In the genomic region with DNA sequence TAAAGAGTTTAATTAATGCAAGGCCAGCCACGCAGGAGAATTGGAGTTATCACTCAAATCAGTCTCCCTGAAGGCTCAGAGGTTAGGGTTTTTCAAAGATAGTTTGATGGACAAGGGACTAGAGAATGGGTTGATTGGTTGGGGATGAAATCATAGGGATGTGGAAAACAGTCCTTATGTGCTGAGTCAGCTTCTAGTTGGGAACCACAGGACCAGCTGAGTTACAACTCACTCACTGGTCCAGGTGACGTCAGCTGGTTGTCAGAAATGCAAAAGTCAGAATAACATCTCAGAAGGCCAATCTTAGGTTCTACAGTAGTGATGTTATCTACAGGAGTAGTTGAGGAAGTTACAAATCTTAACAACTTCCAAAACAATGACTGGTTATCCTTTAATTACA, we compare ENCODE assay signal across 21 cellular contexts. TPM values are rescaled to one million over a fixed set of nuclear protein-coding genes. Genes with fewer than 3 reads are reported as not detected.
DNase-seq lines count a peak whose midpoint lies in the region; ATAC-seq, FAIRE-seq and TF ChIP-seq lines count a peak whose summit lies in the region.
"Had no signal": no experiment of that assay in that cellular context is flagged by ENCODE, and none has a peak within 500 bp of the region (broad histone marks: within the 10 kb centered on the region; RNA-seq: fewer than 3 reads in every experiment).

No MANE protein-coding gene starts in this region.

- BruUV-seq in IMR-90 (replicated peaks; lab: Mats Ljungman, UMichigan) (no TSS peak), K562 (replicated peaks; lab: Mats Ljungman, UMichigan) (no TSS peak)

- POLR2A ChIA-PET in IMR-90 (lab: Charles Lee; ENCODE audit: unreplicated experiment): no interaction called here
- POLR2A ChIA-PET in K562 (lab: Yijun Ruan, JAX): no interaction called here

- dilution Hi-C loops in IMR-90 (cut with HindIII; ENCODE audit: low sequenced_read_pairs, unreplicated experiment): no loop called here

- no peak for TF ChIP-seq RAD21 in IMR-90 (IDR thresholded peaks at IDR 0.05; ENCODE audit: low read length)
- no peak for TF ChIP-seq RAD21 in K562 (CRISPR knock-in tag; conservative IDR thresholded peaks at IDR 0.05 in 1 of 2, IDR thresholded peaks at IDR 0.05 in 1 of 2)

- H3K36me3 ChIP-seq in IMR-90 (ENCODE audit: control insufficient read depth, insufficient read depth, low read length): peaks cover 10% of the 10 kb centered on the region
- H3K36me3 ChIP-seq in K562 (ENCODE audit: control insufficient read depth, insufficient read depth, low read length): peaks cover 30% of the 10 kb centered on the region; the same call in 2 of the 3 replicates
- H3K36me3 ChIP-seq in adrenal gland (replicated peaks in 1 of 2): peaks cover 0 to 18% of the 10 kb centered on the region in 2 donors
- peaks cover 30% of the 10 kb centered on the region for H3K36me3 ChIP-seq in right atrium auricular region

- H3K27ac ChIP-seq in IMR-90 (ENCODE audit: insufficient read depth, low read length) (no peak overlapping the region), K562 (ENCODE audit: extremely low read depth, low read depth, low read length) (no peak overlapping the region), adrenal gland (no peak overlapping the region), right atrium auricular region (no peak overlapping the region)

- peak; percentile 15 for FAIRE-seq in K562 (lab: Jason Lieb, UNC)
- FAIRE-seq: A204.1, D721Med, GM12878 had no signal

- H3K4me1 ChIP-seq in IMR-90 (ENCODE audit: control insufficient read depth, insufficient read depth, low read length) (no peaks in the 10 kb centered on the region; the same call in 1 of the 2 replicates), K562 (replicated peaks in 1 of 2; ENCODE audit: control insufficient read depth in 2 of 2, insufficient read depth in 2 of 2, low read length in 2 of 2) (no peaks in the 10 kb centered on the region), adrenal gland (replicated peaks in 1 of 2) (peaks cover 0 to 6% of the 10 kb centered on the region in 2 donors), right atrium auricular region (no peaks in the 10 kb centered on the region)

- H2BK15ac ChIP-seq in IMR-90 (ENCODE audit: low read depth, low read length): no peak overlapping the region

- CTCF ChIA-PET in IMR-90 (lab: Yijun Ruan, JAX): no interaction called here
- CTCF ChIA-PET in K562 (lab: Yijun Ruan, JAX; ENCODE audit: low intra/inter-chr PET ratio): no interaction called here

- intact Hi-C loops in IMR-90 (cut with micrococcal nuclease) (no loop called here), K562 (cut with micrococcal nuclease) (no loop called here), adrenal gland (cut with DNase I) (no loop called here)

- H2BK20ac ChIP-seq in IMR-90 (ENCODE audit: low read depth, low read length): no peak overlapping the region

- no peak overlapping the region for H4K8ac ChIP-seq in IMR-90 (ENCODE audit: low read depth in 2 of 2, low read length in 2 of 2)

- H3K27me3 ChIP-seq in IMR-90 (ENCODE audit: control insufficient read depth, insufficient read depth, low read length) (no peaks in the 10 kb centered on the region), K562 (ENCODE audit: control insufficient read depth in 2 of 2, insufficient read depth in 2 of 2, low read length in 2 of 2) (no peaks in the 10 kb centered on the region), adrenal gland (no peaks in the 10 kb centered on the region), right atrium auricular region (no peaks in the 10 kb centered on the region)

- H3K56ac ChIP-seq in IMR-90 (ENCODE audit: extremely low read depth, insufficient read depth, low read length): no peak overlapping the region

- H3K4me2 ChIP-seq in IMR-90 (ENCODE audit: low read depth, low read length) (no peak overlapping the region), K562 (ENCODE audit: insufficient read depth, low read length) (no peak overlapping the region)

- H4K20me1 ChIP-seq in IMR-90 (ENCODE audit: insufficient read depth, low read length) (no peaks in the 10 kb centered on the region), K562 (replicated peaks; ENCODE audit: control insufficient read depth, insufficient read depth, low read length) (no peaks in the 10 kb centered on the region)

- no peak overlapping the region for H2AK5ac ChIP-seq in IMR-90 (ENCODE audit: low read depth, low read length)

- no peak overlapping the region for H3K4ac ChIP-seq in IMR-90 (ENCODE audit: low read depth, low read length)

- no peaks in the 10 kb centered on the region; a peak in 1 of 4 replicates for H3K79me1 ChIP-seq in IMR-90 (ENCODE audit: low read depth in 1 of 2, low read length in 2 of 2)

- H2BK120ac ChIP-seq in IMR-90 (ENCODE audit: low read depth, low read length): no peak overlapping the region

- H3K9me1 ChIP-seq in IMR-90 (ENCODE audit: insufficient read depth, low read length): 0 out of 2 replicates have a peak, but pooled peaks cover 4% of the 10 kb centered on the region
- no peaks in the 10 kb centered on the region for H3K9me1 ChIP-seq in K562 (ENCODE audit: control insufficient read depth, insufficient read depth, low read length)

- H3K9ac ChIP-seq in IMR-90 (ENCODE audit: low read depth, low read length) (no peak overlapping the region), K562 (ENCODE audit: insufficient read depth in 1 of 2, low read depth in 2 of 2, low read length in 2 of 2) (no peak overlapping the region)

- H4K91ac ChIP-seq in IMR-90 (ENCODE audit: insufficient read depth, low read depth, low read length): no peak overlapping the region

- no peaks in the 10 kb centered on the region for H3K79me2 ChIP-seq in K562 (ENCODE audit: control insufficient read depth, insufficient read depth, low read length)

- H3K14ac ChIP-seq in IMR-90 (replicated peaks; ENCODE audit: low read depth, low read length): no peak overlapping the region

- H2AK9ac ChIP-seq in IMR-90 (replicated peaks; ENCODE audit: low read depth, low read length, poor library complexity): no peak overlapping the region

- H3K9me3 ChIP-seq in IMR-90 (ENCODE audit: control insufficient read depth, insufficient read depth, low read length) (no peaks in the 10 kb centered on the region), K562 (replicated peaks; ENCODE audit: control insufficient read depth, insufficient read depth, low read depth, low read length) (no peaks in the 10 kb centered on the region), adrenal gland (replicated peaks in 1 of 3) (no peaks in the 10 kb centered on the region), right atrium auricular region (no peaks in the 10 kb centered on the region)
- H3K9me3 ChIP-seq: HAP-1 had no signal

- H3K18ac ChIP-seq in IMR-90 (ENCODE audit: low read depth, low read length): no peak overlapping the region

- H2AFZ ChIP-seq in IMR-90 (replicated peaks; ENCODE audit: low read length, poor library complexity) (no peak overlapping the region), K562 (ENCODE audit: low read depth, low read length) (no peak overlapping the region)

- TF ChIP-seq CTCF in IMR-90 (conservative IDR thresholded peaks at IDR 0.05; ENCODE audit: low read depth, low read length) (no peak), K562 (IDR thresholded peaks at IDR 0.05 in 2 of 3, conservative IDR thresholded peaks at IDR 0.05 in 1 of 3; ENCODE audit: insufficient read depth in 2 of 3, low read depth in 1 of 3, low read length in 3 of 3) (no peak), adrenal gland (IDR thresholded peaks at IDR 0.05) (no peak), right atrium auricular region (IDR thresholded peaks at IDR 0.05) (no peak)

- in situ Hi-C loops in IMR-90 (cut with MboI; ENCODE audit: low sequenced_read_pairs): no loop called here
- in situ Hi-C loops in K562 (cut with MboI): no loop called here

- ATAC-seq in IMR-90 (ENCODE audit: low read depth) (no peak), K562 (no peak)
- ATAC-seq: GM12878, Panc1, SK-N-SH treated with all-trans-retinoic acid at 6 μM for 48 hours had no signal

- no peak overlapping the region for H4K5ac ChIP-seq in IMR-90 (ENCODE audit: low read depth, low read length)

- TF ChIP-seq POLR2A in IMR-90 (IDR thresholded peaks at IDR 0.05; ENCODE audit: low read depth, low read length) (no peak), K562 (conservative IDR thresholded peaks at IDR 0.05) (no peak), adrenal gland (IDR thresholded peaks at IDR 0.05) (no peak)

- no peak overlapping the region for H2BK5ac ChIP-seq in IMR-90 (ENCODE audit: low read depth, low read length, poor library complexity, severe bottlenecking)

- 100% methylated on average over 1 of the region's 2 CpGs; no CpG with 5 or more reads in 1 of the 2 experiments for WGBS in IMR-90 (ENCODE audit: extremely low coverage in 2 of 2, insufficient read length in 1 of 2), 2 experiments
- 53% methylated on average over 2 of the region's 2 CpGs for WGBS in K562 (ENCODE audit: insufficient coverage, low coverage, missing lambda C conversion rate)
- 86 to 98% (median 92%) methylated on average over 2 of the region's 2 CpGs for WGBS in adrenal gland, 4 donors

- TF ChIP-seq EP300 in K562 (IDR thresholded peaks at IDR 0.05; ENCODE audit: low read length): no peak

- no peak overlapping the region for H3K23ac ChIP-seq in IMR-90 (ENCODE audit: low read depth, low read length)

- peak; percentile 10 for DNase-seq in Daoy (ENCODE audit: low read depth)
- DNase-seq in IMR-90: peak; percentile 7
- DNase-seq in K562 (ENCODE audit: extremely low read depth in 1 of 4, low spot score in 3 of 4): no peak
- peak; percentile 23 for DNase-seq in iris pigment epithelial cell (ENCODE audit: low read depth)
- no peak for DNase-seq in adrenal gland
- no peak for DNase-seq in NCI-H748 treated with DMSO at 0.1 percent for 48 hours (lab: John Stamatoyannopoulos, UW)
- no peak for DNase-seq in iPS-NIHi11 (ENCODE audit: low spot score)
- DNase-seq in right atrium auricular region (ENCODE audit: low spot score): no peak
- DNase-seq: KG1, NCI-H1092 treated with DMSO at 0.1 percent for 48 hours, NCI-H1436 treated with DMSO at 0.1 percent for 48 hours, NCI-H2029, NCI-H226, NCI-H524, NCI-H82 had no signal

- H3K4me3 ChIP-seq in IMR-90 (ENCODE audit: insufficient read depth, low read depth, low read length) (no peak overlapping the region), K562 (no peak overlapping the region), adrenal gland (no peak overlapping the region), right atrium auricular region (no peak overlapping the region)
- H3K4me3 ChIP-seq: GM12878, HAP-1 had no signal

RNA-seq across cellular contexts. Expression of gene CPD, which starts 47.6 kb away (rescaled TPM):
- 23.9 and 24.8 TPM in 2 replicates for total RNA-seq in Daoy (2014; rRNA removed; shearing (Covaris generic))
- total RNA-seq in IMR-90 (2012; rRNA removed): 78.0 and 94.5 TPM in 2 replicates
- 18.5 and 23.4 TPM in 2 replicates for polyA plus RNA-seq in IMR-90 (2012; rRNA removed)
- polyA plus RNA-seq in IMR-90 (2012; cell fraction: cytosol; rRNA removed): 5.6 and 7.8 TPM in 2 replicates
- 3.5 and 16.3 TPM in 2 replicates for polyA plus RNA-seq in IMR-90 (2012; cell fraction: nucleus; rRNA removed; ENCODE audit: low replicate concordance)
- 55.4 and 75.5 TPM in 2 replicates for total RNA-seq in K562 (2011; cell fraction: chromatin; rRNA removed; ENCODE audit: low replicate concordance)
- total RNA-seq in K562 (2011; cell fraction: nucleolus; rRNA removed): 32.4 and 50.1 TPM in 2 replicates
- total RNA-seq in K562 (2011; cell fraction: nucleoplasm; rRNA removed): 56.6 and 61.7 TPM in 2 replicates
- total RNA-seq in K562 (2014; rRNA removed): 16.2 and 22.4 TPM in 2 replicates
- total RNA-seq in K562 (2014; rRNA removed; fragmentation: Illumina TruSeq; extraction: Trizol): 21.9 and 26.1 TPM in 2 replicates
- total RNA-seq in K562 (2015; rRNA removed; fragmentation: Illumina TruSeq; extraction: Trizol): 20.8 and 21.7 TPM in 2 replicates
- 21.3 and 24.4 TPM in 2 replicates for total RNA-seq in K562 (2021)
- polyA plus RNA-seq in K562 (2011; rRNA removed): 11.2 and 20.4 TPM in 2 replicates
- polyA plus RNA-seq in K562 (2011; cell fraction: cytosol; rRNA removed): 3.8 and 5.1 TPM in 2 replicates
- polyA plus RNA-seq in K562 (2011; cell fraction: nucleus; rRNA removed): 8.6 and 9.4 TPM in 2 replicates
- 10.9 and 17.2 TPM in 2 replicates for polyA plus RNA-seq in K562 (2012)
- polyA plus RNA-seq in K562 (2014; fragmentation: Illumina TruSeq; extraction: Trizol): 16.4 and 16.7 TPM in 2 replicates
- 1 to 10 TPM; 4.5 to 4.9 TPM for polyA plus RNA-seq in K562 (2014; fragmentation: Nextera tagmentation; extraction: Ambion mirVana)
- polyA plus RNA-seq in K562 (2014; rRNA removed): 6.9 and 8.6 TPM in 2 replicates
- 55.2 and 66.7 TPM in 2 replicates for polyA minus RNA-seq in K562 (2011; rRNA and poly(A)+ RNA removed)
- 23.1 and 45.0 TPM in 2 replicates for polyA minus RNA-seq in K562 (2011; cell fraction: cytosol; rRNA and poly(A)+ RNA removed)
- polyA minus RNA-seq in K562 (2011; cell fraction: nucleus; rRNA and poly(A)+ RNA removed): 9.0 and 13.3 TPM in 2 replicates
- total RNA-seq in adrenal gland: 10 to 100 TPM; 30.9 to 52.8 (median 39.0) TPM
- polyA plus RNA-seq in adrenal gland: 10 to 100 TPM in 1 of 3 donors, 1 to 10 TPM in 2; 4.2 to 22.2 (median 5.1) TPM
- total RNA-seq in right atrium auricular region: 10 to 100 TPM; 41.3 to 44.1 TPM

RNA-seq across cellular contexts. Expression of gene GOSR1, which starts 50.9 kb away (rescaled TPM):
- 32.5 and 37.8 TPM in 2 replicates for total RNA-seq in Daoy (2014; rRNA removed; shearing (Covaris generic))
- total RNA-seq in IMR-90 (2012; rRNA removed) (47.5 and 64.7 TPM in 2 replicates), K562 (2014; rRNA removed) (17.6 and 20.7 TPM in 2 replicates), K562 (2014; rRNA removed; fragmentation: Illumina TruSeq; extraction: Trizol) (33.3 and 36.5 TPM in 2 replicates), K562 (2015; rRNA removed; fragmentation: Illumina TruSeq; extraction: Trizol) (31.6 and 31.9 TPM in 2 replicates), K562 (2021) (33.3 and 35.7 TPM in 2 replicates), adrenal gland (10 to 100 TPM; 29.6 to 96.0 (median 50.4) TPM), right atrium auricular region (10 to 100 TPM; 25.2 to 33.5 TPM)
- polyA plus RNA-seq in IMR-90 (2012; rRNA removed) (14.0 and 21.2 TPM in 2 replicates), K562 (2011; rRNA removed) (14.0 and 26.5 TPM in 2 replicates), K562 (2014; fragmentation: Illumina TruSeq; extraction: Trizol) (38.2 and 38.5 TPM in 2 replicates), K562 (2014; fragmentation: Nextera tagmentation; extraction: Ambion mirVana) (10 to 100 TPM; 56.7 to 95.5 TPM), K562 (2014; rRNA removed) (19.9 TPM in 2 replicates), adrenal gland (10 to 100 TPM; 15.4 to 71.1 (median 21.3) TPM)
- 6.0 and 11.5 TPM in 2 replicates for polyA plus RNA-seq in IMR-90 (2012; cell fraction: cytosol; rRNA removed)
- polyA plus RNA-seq in IMR-90 (2012; cell fraction: nucleus; rRNA removed; ENCODE audit: low replicate concordance): 10.9 and 39.3 TPM in 2 replicates
- total RNA-seq in K562 (2011; cell fraction: chromatin; rRNA removed; ENCODE audit: low replicate concordance): 54.3 and 118 TPM in 2 replicates
- 28.7 and 30.8 TPM in 2 replicates for total RNA-seq in K562 (2011; cell fraction: nucleolus; rRNA removed)
- 58.6 and 90.8 TPM in 2 replicates for total RNA-seq in K562 (2011; cell fraction: nucleoplasm; rRNA removed)
- polyA plus RNA-seq in K562 (2011; cell fraction: cytosol; rRNA removed): 7.7 and 9.3 TPM in 2 replicates
- 14.5 and 16.8 TPM in 2 replicates for polyA plus RNA-seq in K562 (2011; cell fraction: nucleus; rRNA removed)
- polyA plus RNA-seq in K562 (2012): 23.5 and 36.6 TPM in 2 replicates
- 48.8 and 72.3 TPM in 2 replicates for polyA minus RNA-seq in K562 (2011; rRNA and poly(A)+ RNA removed)
- polyA minus RNA-seq in K562 (2011; cell fraction: cytosol; rRNA and poly(A)+ RNA removed): 6.5 and 15.8 TPM in 2 replicates
- 24.0 and 31.7 TPM in 2 replicates for polyA minus RNA-seq in K562 (2011; cell fraction: nucleus; rRNA and poly(A)+ RNA removed)

Comparison
In these comparisons a context has a peak if more than half of its experiments do, and no peak if none do; other contexts are left out.
1. DNase-seq: peak in Daoy (single experiment), IMR-90 (single experiment) and iris pigment epithelial cell (single experiment); none in K562 (0 of 4), adrenal gland (0 of 7), NCI-H748 treated with DMSO at 0.1 percent for 48 hours (single experiment), iPS-NIHi11 (single experiment) and right atrium auricular region (single experiment).